ENCODE assay signal across 16 cellular contexts in the genomic region with DNA sequence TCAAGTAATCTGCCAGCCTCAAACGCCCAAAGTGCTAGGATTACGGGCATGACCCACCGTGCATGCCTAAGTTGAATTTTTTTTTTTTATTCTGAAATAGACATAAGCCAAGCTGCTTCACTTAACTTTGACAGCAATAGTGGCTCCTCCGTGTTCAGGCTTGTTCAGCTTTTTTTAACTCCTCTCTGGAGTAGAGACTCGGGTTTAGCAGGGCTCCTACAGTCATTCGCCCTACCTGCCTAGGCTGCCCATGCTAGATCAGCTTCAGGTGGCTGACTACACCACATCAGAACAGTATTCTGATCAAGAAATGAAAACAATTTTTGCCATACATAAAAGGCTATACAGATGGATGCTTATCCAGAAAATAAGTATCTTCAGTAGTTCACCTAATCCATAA. TPM values are rescaled to one million over a fixed set of nuclear protein-coding genes. Genes with fewer than 3 reads are reported as not detected.
DNase-seq lines count a peak whose midpoint lies in the region; ATAC-seq and TF ChIP-seq lines count a peak whose summit lies in the region.
"Had no signal": no experiment of that assay in that cellular context is flagged by ENCODE, and none has a peak within 500 bp of the region (broad histone marks: within the 10 kb centered on the region; RNA-seq: fewer than 3 reads in every experiment).

No MANE protein-coding gene starts in this region.

- H3K4me1 ChIP-seq in breast epithelium, result peaks cover 0 to 8% of the 10 kb centered on the region in 2 donors

- H3K4me1 Mint-ChIP-seq in MCF 10A (ENCODE audit: insufficient read depth, unreplicated experiment) (peaks cover 23% of the 10 kb centered on the region), glutamatergic neuron (ENCODE audit: low read depth, unreplicated experiment) (peaks cover 13% of the 10 kb centered on the region), type B pancreatic cell (ENCODE audit: unreplicated experiment) (peaks cover 25% of the 10 kb centered on the region)

- POLR2A ChIA-PET in MCF 10A (lab: Yijun Ruan, JAX), result interaction anchor here (0.6 to 9.6 kb wide), 11 partner anchors 9 to 835 kb away, joined by 3 to 193 read pairs (median 3); a partner anchor contains a TSS

- H3K27ac ChIP-seq in breast epithelium, result no peak overlapping the region

- H3K4me3 ChIP-seq in breast epithelium, result no peak overlapping the region

- DNase-seq in MCF 10A (ENCODE audit: unreplicated experiment) (no peak), breast epithelium (ENCODE audit: low spot score in 2 of 2) (no peak), glutamatergic neuron (no peak), type B pancreatic cell (ENCODE audit: extremely low spot score, unreplicated experiment) (no peak), NCI-H146 treated with DMSO at 0.1 percent for 48 hours (lab: John Stamatoyannopoulos, UW; ENCODE audit: unreplicated experiment) (no peak), DMS79 treated with DMSO at 0.1 percent for 48 hours (lab: John Stamatoyannopoulos, UW) (no peak), A172 (ENCODE audit: low spot score) (no peak)
- no peak for DNase-seq in activated naive CD4-positive, alpha-beta T cell treated with anti-CD3 and anti-CD28 coated beads, Interleukin-2, amount 50 U/mL, for 72 hours (ENCODE audit: low spot score in 2 of 2)
- DNase-seq: activated CD4-positive, alpha-beta T cell treated with anti-CD3 and anti-CD28 coated beads for 48 hours; AML-193; dermis blood vessel endothelial cell; EL; NCI-H1105 treated with DMSO at 0.1 percent for 48 hours; NCI-H524 treated with DMSO at 0.1 percent for 48 hours; PC-3; SW 1271 had no signal

- intact Hi-C loops in MCF 10A (cut with micrococcal nuclease), result loop anchor here (5.0 kb wide), 1 partner anchor 46 kb away; no protein-coding TSS in a partner anchor
- intact Hi-C loops in breast epithelium (cut with DNase I; ENCODE audit: low total_unique reads), result no loop called here

- peak; percentile 24 to 52 for ATAC-seq in activated naive CD4-positive, alpha-beta T cell treated with anti-CD3 and anti-CD28 coated beads, Interleukin-2, amount 50 U/mL, for 72 hours
- ATAC-seq: PC-3 had no signal

- no peak for TF ChIP-seq POLR2A in breast epithelium (IDR thresholded peaks at IDR 0.05)

- H3K9me3 Mint-ChIP-seq in MCF 10A (ENCODE audit: unreplicated experiment) (no peaks in the 10 kb centered on the region), glutamatergic neuron (ENCODE audit: unreplicated experiment) (peaks cover 1% of the 10 kb centered on the region), type B pancreatic cell (no peaks in the 10 kb centered on the region)
- no peaks in the 10 kb centered on the region for H3K9me3 Mint-ChIP-seq in activated naive CD4-positive, alpha-beta T cell treated with anti-CD3 and anti-CD28 coated beads, Interleukin-2, amount 50 U/mL, for 72 hours

- CTCF ChIA-PET in MCF 10A (lab: Yijun Ruan, JAX), result interaction anchor here (0.6 to 2.2 kb wide), 10 partner anchors 9 to 1198 kb away, joined by 3 to 14 read pairs (median 4); no protein-coding TSS in a partner anchor

- peaks cover 7% of the 10 kb centered on the region for H3K36me3 Mint-ChIP-seq in MCF 10A (ENCODE audit: insufficient read depth, unreplicated experiment)
- peaks cover 0 to under 1% of the 10 kb centered on the region in 2 donors for H3K36me3 Mint-ChIP-seq in activated naive CD4-positive, alpha-beta T cell treated with anti-CD3 and anti-CD28 coated beads, Interleukin-2, amount 50 U/mL, for 72 hours
- H3K36me3 Mint-ChIP-seq in glutamatergic neuron (ENCODE audit: unreplicated experiment), result no peaks in the 10 kb centered on the region
- H3K36me3 Mint-ChIP-seq in type B pancreatic cell, result no peaks in the 10 kb centered on the region

- no peak overlapping the region for H3K4me3 Mint-ChIP-seq in MCF 10A (ENCODE audit: unreplicated experiment)
- peak overlapping the region; percentile 0 for H3K4me3 Mint-ChIP-seq in glutamatergic neuron (ENCODE audit: unreplicated experiment)
- no peak overlapping the region for H3K4me3 Mint-ChIP-seq in type B pancreatic cell

- H3K27me3 ChIP-seq in breast epithelium, result no peaks in the 10 kb centered on the region

- TF ChIP-seq CTCF in MCF 10A (IDR thresholded peaks at IDR 0.05; ENCODE audit: unreplicated experiment) (no peak), breast epithelium (IDR thresholded peaks at IDR 0.05) (no peak), glutamatergic neuron (IDR thresholded peaks at IDR 0.05; ENCODE audit: partially characterized antibody, unreplicated experiment) (no peak), type B pancreatic cell (conservative IDR thresholded peaks at IDR 0.05) (no peak)

- no peaks in the 10 kb centered on the region for H3K9me3 ChIP-seq in breast epithelium

- no peaks in the 10 kb centered on the region for H3K27me3 Mint-ChIP-seq in MCF 10A (ENCODE audit: insufficient read depth, unreplicated experiment)
- peaks cover 2% of the 10 kb centered on the region for H3K27me3 Mint-ChIP-seq in glutamatergic neuron (ENCODE audit: unreplicated experiment)
- no peaks in the 10 kb centered on the region for H3K27me3 Mint-ChIP-seq in type B pancreatic cell

- peak overlapping the region; percentile 62 for H3K27ac Mint-ChIP-seq in MCF 10A (ENCODE audit: low read depth, unreplicated experiment)
- peak overlapping the region; percentile 22 to 70 for H3K27ac Mint-ChIP-seq in activated naive CD4-positive, alpha-beta T cell treated with anti-CD3 and anti-CD28 coated beads, Interleukin-2, amount 50 U/mL, for 72 hours
- no peak overlapping the region for H3K27ac Mint-ChIP-seq in glutamatergic neuron (ENCODE audit: unreplicated experiment)
- peak overlapping the region; percentile 66 for H3K27ac Mint-ChIP-seq in type B pancreatic cell

- H3K36me3 ChIP-seq in breast epithelium, result no peaks in the 10 kb centered on the region

- no TSS peak for BruUV-seq in MCF 10A (replicated peaks; lab: Mats Ljungman, UMichigan)

RNA-seq across cellular contexts. Expression of a gene that starts 14.7 kb away (rescaled TPM):
- total RNA-seq in MCF 10A (2022), result 48.7 and 61.0 TPM in 2 replicates
- 10 to 100 TPM; 34.4 to 91.6 (median 76.7) TPM for total RNA-seq in breast epithelium
- 10 to 100 TPM; 58.4 to 65.7 TPM for total RNA-seq in activated naive CD4-positive, alpha-beta T cell treated with anti-CD3 and anti-CD28 coated beads, Interleukin-2, amount 50 U/mL, for 72 hours
- total RNA-seq in glutamatergic neuron (ENCODE audit: unreplicated experiment), result 65.9 TPM
- 33.5 and 42.4 TPM in 2 replicates for total RNA-seq in type B pancreatic cell (ENCODE audit: low replicate concordance)
- 27.6 and 29.9 TPM in 2 replicates for total RNA-seq in A172 (2014; rRNA removed; shearing (Covaris generic))

RNA-seq across cellular contexts. Expression of a gene that starts 15.1 kb away (rescaled TPM):
- total RNA-seq in MCF 10A (2022) (56.5 and 74.8 TPM in 2 replicates), breast epithelium (10 to 100 TPM; 17.7 to 38.3 (median 22.4) TPM), glutamatergic neuron (ENCODE audit: unreplicated experiment) (53.0 TPM), type B pancreatic cell (ENCODE audit: low replicate concordance) (33.9 and 45.5 TPM in 2 replicates)
- 10 to 100 TPM; 33.6 to 36.1 TPM for total RNA-seq in activated naive CD4-positive, alpha-beta T cell treated with anti-CD3 and anti-CD28 coated beads, Interleukin-2, amount 50 U/mL, for 72 hours
- total RNA-seq in A172 (2014; rRNA removed; shearing (Covaris generic)), result 51.9 and 64.1 TPM in 2 replicates

RNA-seq across cellular contexts. Expression of a gene that starts 54.0 kb away (rescaled TPM):
- total RNA-seq in MCF 10A (2022) (45.6 and 52.5 TPM in 2 replicates), breast epithelium (10 to 100 TPM; 13.3 to 21.2 (median 19.7) TPM), glutamatergic neuron (ENCODE audit: unreplicated experiment) (30.7 TPM), type B pancreatic cell (ENCODE audit: low replicate concordance) (25.2 and 30.3 TPM in 2 replicates)
- total RNA-seq in activated naive CD4-positive, alpha-beta T cell treated with anti-CD3 and anti-CD28 coated beads, Interleukin-2, amount 50 U/mL, for 72 hours, result 10 to 100 TPM; 26.9 to 28.8 TPM
- 49.8 and 58.3 TPM in 2 replicates for total RNA-seq in A172 (2014; rRNA removed; shearing (Covaris generic))
